In the genomic region with DNA sequence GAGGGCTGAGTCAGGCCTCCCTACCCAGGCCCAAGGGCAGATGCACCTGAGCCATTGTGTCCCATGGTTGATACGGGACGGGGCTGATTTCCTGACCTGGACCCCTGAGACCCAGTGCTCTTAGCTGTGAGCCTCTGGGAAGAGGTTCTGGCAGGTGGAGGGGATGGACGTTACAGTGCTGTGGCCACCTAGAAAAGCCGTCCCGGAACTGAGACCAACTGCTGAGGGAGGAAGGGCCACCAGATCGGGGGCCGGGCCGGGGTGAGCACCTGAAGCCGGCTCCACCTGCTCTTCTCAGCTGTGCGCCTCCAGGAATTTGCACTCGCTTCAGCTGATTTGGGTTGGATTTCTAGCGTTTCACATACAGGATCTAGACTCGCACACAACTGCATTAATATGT, we compare ENCODE assay signal across 20 cellular contexts. TPM values are rescaled to one million over a fixed set of nuclear protein-coding genes. Genes with fewer than 3 reads are reported as not detected.
DNase-seq lines count a peak whose midpoint lies in the region; ATAC-seq and TF ChIP-seq lines count a peak whose summit lies in the region.
"Had no signal": no experiment of that assay in that cellular context is flagged by ENCODE, and none has a peak within 500 bp of the region (broad histone marks: within the 10 kb centered on the region; RNA-seq: fewer than 3 reads in every experiment).

No MANE protein-coding gene starts in this region.

- H4K20me1 ChIP-seq in GM23338 (replicated peaks; ENCODE audit: insufficient read depth): no peaks in the 10 kb centered on the region; the same call in 1 of the 2 replicates

- H3K27ac ChIP-seq in GM23338 (ENCODE audit: low read depth): no peak overlapping the region
- peak overlapping the region in 12 of 21 experiments; percentile 4 to 83 (median 74) for H3K27ac ChIP-seq in skin epidermis
- H3K27ac ChIP-seq: 22Rv1, SJCRH30 had no signal

- H3F3A ChIP-seq in GM23338 (replicated peaks; ENCODE audit: low read depth): no peaks in the 10 kb centered on the region

- peaks cover 49% of the 10 kb centered on the region for H3K36me3 Mint-ChIP-seq in activated CD8-positive, alpha-beta T cell treated with anti-CD3 and anti-CD28 coated beads, Interleukin-2, amount 10 ng/mL, durations not matched to agents 7 days and 5 days (ENCODE audit: low read depth)
- no peaks in the 10 kb centered on the region for H3K36me3 Mint-ChIP-seq in activated CD8-positive, alpha-beta T cell treated with anti-CD3 and anti-CD28 coated beads for 36 hours (ENCODE audit: low read depth)
- peaks cover 9% of the 10 kb centered on the region for H3K36me3 Mint-ChIP-seq in GM23338 (ENCODE audit: low read depth)
- peaks cover 13% of the 10 kb centered on the region for H3K36me3 Mint-ChIP-seq in stimulated activated memory B cell treated with anti-CD40 and anti-IgM and Interleukin-4, amounts not matched to agents 10 μg/mL and 1 μg/mL and 100 μg/mL, for 72 hours

- no peak for ATAC-seq in activated CD8-positive, alpha-beta T cell treated with anti-CD3 and anti-CD28 coated beads, Interleukin-2, amount 10 ng/mL, durations not matched to agents 7 days and 5 days
- ATAC-seq in activated CD8-positive, alpha-beta T cell treated with anti-CD3 and anti-CD28 coated beads for 36 hours: no peak
- peak; percentile 60 for ATAC-seq in GM23338
- ATAC-seq in stimulated activated memory B cell treated with anti-CD40 and anti-IgM and Interleukin-4, amounts not matched to agents 10 μg/mL and 1 μg/mL and 100 μg/mL, for 72 hours: no peak
- ATAC-seq: HCT116 had no signal

- intact Hi-C loops in activated CD8-positive, alpha-beta T cell treated with anti-CD3 and anti-CD28 coated beads for 36 hours (cut with micrococcal nuclease): no loop called here

- no peaks in the 10 kb centered on the region for H3K36me3 ChIP-seq in GM23338 (ENCODE audit: insufficient read depth)

- H3K4me3 Mint-ChIP-seq in activated CD8-positive, alpha-beta T cell treated with anti-CD3 and anti-CD28 coated beads, Interleukin-2, amount 10 ng/mL, durations not matched to agents 7 days and 5 days: no peak overlapping the region
- H3K4me3 Mint-ChIP-seq in activated CD8-positive, alpha-beta T cell treated with anti-CD3 and anti-CD28 coated beads for 36 hours: no peak overlapping the region
- H3K4me3 Mint-ChIP-seq in GM23338: no peak overlapping the region
- no peak overlapping the region for H3K4me3 Mint-ChIP-seq in stimulated activated memory B cell treated with anti-CD40 and anti-IgM and Interleukin-4, amounts not matched to agents 10 μg/mL and 1 μg/mL and 100 μg/mL, for 72 hours

- CTCF ChIA-PET in activated CD8-positive, alpha-beta T cell treated with anti-CD3 and anti-CD28 coated beads, Interleukin-2, amount 10 ng/mL, durations not matched to agents 7 days and 5 days (lab: Charles Lee): no interaction called here
- CTCF ChIA-PET in activated CD8-positive, alpha-beta T cell treated with anti-CD3 and anti-CD28 coated beads for 36 hours (lab: Charles Lee): interaction anchor here (0.8 to 1.2 kb wide), 2 partner anchors 12 to 44 kb away, joined by 3 read pairs; no protein-coding TSS in a partner anchor

- POLR2A ChIA-PET in activated CD8-positive, alpha-beta T cell treated with anti-CD3 and anti-CD28 coated beads, Interleukin-2, amount 10 ng/mL, durations not matched to agents 7 days and 5 days (lab: Charles Lee): no interaction called here
- POLR2A ChIA-PET in activated CD8-positive, alpha-beta T cell treated with anti-CD3 and anti-CD28 coated beads for 36 hours (lab: Charles Lee): no interaction called here

- H3K79me2 ChIP-seq in GM23338 (replicated peaks; ENCODE audit: insufficient read depth): no peaks in the 10 kb centered on the region

- H3K27me3 ChIP-seq in GM23338 (ENCODE audit: insufficient read depth): no peaks in the 10 kb centered on the region
- H3K27me3 ChIP-seq: SJCRH30 had no signal

- H3K4me2 ChIP-seq in GM23338: no peak overlapping the region

- no peaks in the 10 kb centered on the region for H3K9me2 ChIP-seq in GM23338 (ENCODE audit: insufficient read depth)

- no peaks in the 10 kb centered on the region for H3K9me3 Mint-ChIP-seq in activated CD8-positive, alpha-beta T cell treated with anti-CD3 and anti-CD28 coated beads, Interleukin-2, amount 10 ng/mL, durations not matched to agents 7 days and 5 days (ENCODE audit: insufficient read depth)
- H3K9me3 Mint-ChIP-seq in activated CD8-positive, alpha-beta T cell treated with anti-CD3 and anti-CD28 coated beads for 36 hours: no peaks in the 10 kb centered on the region
- no peaks in the 10 kb centered on the region for H3K9me3 Mint-ChIP-seq in GM23338
- H3K9me3 Mint-ChIP-seq in stimulated activated memory B cell treated with anti-CD40 and anti-IgM and Interleukin-4, amounts not matched to agents 10 μg/mL and 1 μg/mL and 100 μg/mL, for 72 hours: no peaks in the 10 kb centered on the region

- H3K4me3 ChIP-seq in GM23338: no peak overlapping the region
- peak overlapping the region in 1 of 7 experiments; percentile 22 for H3K4me3 ChIP-seq in skin epidermis
- H3K4me3 ChIP-seq: SJCRH30 had no signal

- H3K4me1 Mint-ChIP-seq in activated CD8-positive, alpha-beta T cell treated with anti-CD3 and anti-CD28 coated beads, Interleukin-2, amount 10 ng/mL, durations not matched to agents 7 days and 5 days (ENCODE audit: low read depth): peaks cover 17% of the 10 kb centered on the region
- H3K4me1 Mint-ChIP-seq in activated CD8-positive, alpha-beta T cell treated with anti-CD3 and anti-CD28 coated beads for 36 hours (ENCODE audit: low read depth): peaks cover 2% of the 10 kb centered on the region
- H3K4me1 Mint-ChIP-seq in GM23338: peaks cover 6% of the 10 kb centered on the region; the same call in 1 of the 3 replicates
- peaks cover 7% of the 10 kb centered on the region for H3K4me1 Mint-ChIP-seq in stimulated activated memory B cell treated with anti-CD40 and anti-IgM and Interleukin-4, amounts not matched to agents 10 μg/mL and 1 μg/mL and 100 μg/mL, for 72 hours

- no peaks in the 10 kb centered on the region for H3K4me1 ChIP-seq in GM23338 (ENCODE audit: insufficient read depth)
- H3K4me1 ChIP-seq: SJCRH30 had no signal

- TF ChIP-seq CTCF in activated CD8-positive, alpha-beta T cell treated with anti-CD3 and anti-CD28 coated beads for 36 hours (IDR thresholded peaks at IDR 0.05): no peak
- TF ChIP-seq CTCF in GM23338 (conservative IDR thresholded peaks at IDR 0.05; ENCODE audit: low read depth in 2 of 2): no peak

- H3K27ac Mint-ChIP-seq in activated CD8-positive, alpha-beta T cell treated with anti-CD3 and anti-CD28 coated beads, Interleukin-2, amount 10 ng/mL, durations not matched to agents 7 days and 5 days: peak overlapping the region; percentile 51
- H3K27ac Mint-ChIP-seq in activated CD8-positive, alpha-beta T cell treated with anti-CD3 and anti-CD28 coated beads for 36 hours: no peak overlapping the region
- H3K27ac Mint-ChIP-seq in GM23338: no peak overlapping the region; the same call in 1 of the 2 replicates
- no peak overlapping the region for H3K27ac Mint-ChIP-seq in stimulated activated memory B cell treated with anti-CD40 and anti-IgM and Interleukin-4, amounts not matched to agents 10 μg/mL and 1 μg/mL and 100 μg/mL, for 72 hours

- no peaks in the 10 kb centered on the region for H3K27me3 Mint-ChIP-seq in activated CD8-positive, alpha-beta T cell treated with anti-CD3 and anti-CD28 coated beads, Interleukin-2, amount 10 ng/mL, durations not matched to agents 7 days and 5 days (ENCODE audit: low read depth)
- H3K27me3 Mint-ChIP-seq in activated CD8-positive, alpha-beta T cell treated with anti-CD3 and anti-CD28 coated beads for 36 hours: no peaks in the 10 kb centered on the region
- peaks cover 4% of the 10 kb centered on the region for H3K27me3 Mint-ChIP-seq in GM23338 (ENCODE audit: insufficient read depth, low read depth, poor library complexity)
- H3K27me3 Mint-ChIP-seq in stimulated activated memory B cell treated with anti-CD40 and anti-IgM and Interleukin-4, amounts not matched to agents 10 μg/mL and 1 μg/mL and 100 μg/mL, for 72 hours: no peaks in the 10 kb centered on the region

- DNase-seq in activated CD8-positive, alpha-beta T cell treated with anti-CD3 and anti-CD28 coated beads, Interleukin-2, amount 10 ng/mL, durations not matched to agents 7 days and 5 days: no peak
- DNase-seq in activated CD8-positive, alpha-beta T cell treated with anti-CD3 and anti-CD28 coated beads for 36 hours: no peak
- DNase-seq in GM23338 (ENCODE audit: low spot score) (no peak), iPS-NIHi11 (ENCODE audit: low spot score) (peak; percentile 31), epidermal melanocyte (ENCODE audit: insufficient read length, low spot score) (no peak), NCI-H187 treated with DMSO at 0.1 percent for 48 hours (lab: John Stamatoyannopoulos, UW) (no peak)
- DNase-seq: AML-193; NCI-H1092 treated with DMSO at 0.1 percent for 48 hours; NCI-H146; NCI-H510A; NCI-H748 treated with DMSO at 0.1 percent for 48 hours; NK-92 treated with Interleukin-12 subunit alpha and Interleukin-12 subunit beta, amount 100 ng/mL, for 24 hours; OCI-M1; SJCRH30 had no signal

- no peak overlapping the region for H2AFZ ChIP-seq in GM23338

TF ChIP-seq in GM23338, 12 proteins besides CTCF, POLR2A, EP300 and RAD21 (continues in another document):
- TF ChIP-seq NANOG (IDR thresholded peaks at IDR 0.05; ENCODE audit: borderline replicate concordance) (no peak), ZNF331 (CRISPR knock-in tag; IDR thresholded peaks at IDR 0.05; ENCODE audit: low read depth) (no peak), CREB1 (CRISPR knock-in tag; IDR thresholded peaks at IDR 0.05; ENCODE audit: low read depth) (no peak), JUNB (IDR thresholded peaks at IDR 0.05; ENCODE audit: unreplicated experiment) (no peak), ZNF114 (CRISPR knock-in tag; IDR thresholded peaks at IDR 0.05) (no peak), EZH2phosphoT487 (IDR thresholded peaks at IDR 0.05; ENCODE audit: unreplicated experiment) (no peak), POLR2AphosphoS5 (IDR thresholded peaks at IDR 0.05; ENCODE audit: low read depth) (no peak), EZH2 (IDR thresholded peaks at IDR 0.05; ENCODE audit: low read depth, unreplicated experiment) (no peak)

RNA-seq across cellular contexts. Expression of a gene that starts 35.4 kb away (rescaled TPM):
- total RNA-seq in activated CD8-positive, alpha-beta T cell treated with anti-CD3 and anti-CD28 coated beads, Interleukin-2, amount 10 ng/mL, durations not matched to agents 7 days and 5 days: 10 to 100 TPM; 47.9 to 49.0 TPM
- 1 to 10 TPM; 2.9 to 4.7 TPM for total RNA-seq in activated CD8-positive, alpha-beta T cell treated with anti-CD3 and anti-CD28 coated beads for 36 hours
- 10.1 and 12.0 TPM in 2 replicates for total RNA-seq in GM23338 (2014; rRNA removed; shearing (Covaris generic))
- polyA plus RNA-seq in GM23338 (2016; fragmentation: Nextera tagmentation; extraction: Ambion mirVana): 13.9 and 14.6 TPM in 2 replicates

RNA-seq across cellular contexts. Expression of a gene that starts 37.4 kb away (rescaled TPM):
- not detected for total RNA-seq in activated CD8-positive, alpha-beta T cell treated with anti-CD3 and anti-CD28 coated beads, Interleukin-2, amount 10 ng/mL, durations not matched to agents 7 days and 5 days
- not detected for total RNA-seq in activated CD8-positive, alpha-beta T cell treated with anti-CD3 and anti-CD28 coated beads for 36 hours
- not detected in 2 replicates for total RNA-seq in GM23338 (2014; rRNA removed; shearing (Covaris generic))
- not detected in 2 replicates for polyA plus RNA-seq in GM23338 (2016; fragmentation: Nextera tagmentation; extraction: Ambion mirVana)
- total RNA-seq: LHCN-M2, RPMI7951, SJCRH30 had no signal
